In genomic region chr17:73007447-73007846, GRCh38 we compare ENCODE assay signal across 18 cellular contexts.
DNase-seq lines count a peak whose midpoint lies in the region; ATAC-seq and TF ChIP-seq lines count a peak whose summit lies in the region.
"Had no signal": no experiment of that assay in that cellular context is flagged by ENCODE, and none has a peak within 500 bp of the region (broad histone marks: within the 10 kb centered on the region; RNA-seq: fewer than 3 reads in every experiment).

No MANE protein-coding gene starts in this region.

- no peak for TF ChIP-seq EP300 in transverse colon (IDR thresholded peaks at IDR 0.05; ENCODE audit: low read depth)

- H3K4me3 ChIP-seq in heart left ventricle (no peak overlapping the region), left ventricle myocardium inferior (no peak overlapping the region), body of pancreas (no peak overlapping the region), transverse colon (no peak overlapping the region), adrenal gland (no peak overlapping the region)
- H3K4me3 ChIP-seq: prostate gland had no signal

- TF ChIP-seq POLR2A in heart left ventricle (IDR thresholded peaks at IDR 0.05) (no peak), body of pancreas (IDR thresholded peaks at IDR 0.05) (no peak), transverse colon (IDR thresholded peaks at IDR 0.05) (no peak), adrenal gland (IDR thresholded peaks at IDR 0.05) (no peak)

- H3K4me1 ChIP-seq in heart left ventricle (peaks cover 0 to 7% (median 0%) of the 10 kb centered on the region in 12 donors), left ventricle myocardium inferior (no peaks in the 10 kb centered on the region), body of pancreas (peaks cover 6% of the 10 kb centered on the region), transverse colon (peaks cover 0 to 6% (median 2%) of the 10 kb centered on the region in 4 donors), adrenal gland (replicated peaks in 1 of 2) (no peaks in the 10 kb centered on the region)
- H3K4me1 ChIP-seq: prostate gland had no signal

- DNase-seq in heart left ventricle (peak in 1 of 5 donors; percentile 38), left ventricle myocardium inferior (no peak), body of pancreas (peak; percentile 38 to 75 (median 53)), left colon (peak; percentile 32 to 34), transverse colon (peak; percentile 23), adrenal gland (no peak), NCI-H1092 (lab: John Stamatoyannopoulos, UW) (no peak), NCI-H146 treated with DMSO at 0.1 percent for 48 hours (lab: John Stamatoyannopoulos, UW; ENCODE audit: unreplicated experiment) (no peak)
- DNase-seq: ACHN; activated CD4-positive, alpha-beta T cell treated with anti-CD3 and anti-CD28 coated beads, Interleukin-2, amount 10 ng/mL, durations not matched to agents 7 days and 5 days; activated naive CD8-positive, alpha-beta T cell treated with anti-CD3 and anti-CD28 coated beads for 36 hours; caudate nucleus; endodermal cell; foreskin melanocyte; GOT3; NCI-H1694; NCI-H510A had no signal

- WGBS in heart left ventricle, 4 donors = 69 to 75% (median 72%) methylated on average over 8 of the region's 8 CpGs
- WGBS in body of pancreas, 2 donors = 48 to 60% methylated on average over 8 of the region's 8 CpGs
- WGBS in transverse colon (ENCODE audit: low coverage in 1 of 2), 2 donors = 41 to 60% methylated on average over 7 to 8 of the region's 8 CpGs
- WGBS in adrenal gland, 4 donors = 77 to 87% (median 81%) methylated on average over 8 of the region's 8 CpGs

- ATAC-seq in heart left ventricle (peak; percentile 44 to 66 (median 64)), body of pancreas (peak; percentile 71), left colon (peak; percentile 78)

- H3K9me3 ChIP-seq in heart left ventricle = no peaks in the 10 kb centered on the region
- H3K9me3 ChIP-seq in left ventricle myocardium inferior (replicated peaks) = no peaks in the 10 kb centered on the region
- H3K9me3 ChIP-seq in body of pancreas = no peaks in the 10 kb centered on the region
- no peaks in the 10 kb centered on the region for H3K9me3 ChIP-seq in transverse colon
- no peaks in the 10 kb centered on the region for H3K9me3 ChIP-seq in adrenal gland (replicated peaks in 1 of 3)
- H3K9me3 ChIP-seq: prostate gland had no signal

- TF ChIP-seq CTCF in heart left ventricle (IDR thresholded peaks at IDR 0.05) (no peak), left ventricle myocardium inferior (IDR thresholded peaks at IDR 0.05; ENCODE audit: borderline replicate concordance) (no peak), body of pancreas (IDR thresholded peaks at IDR 0.05) (no peak), transverse colon (IDR thresholded peaks at IDR 0.05) (no peak), adrenal gland (IDR thresholded peaks at IDR 0.05) (no peak)

- H3K27me3 ChIP-seq in heart left ventricle = no peaks in the 10 kb centered on the region
- H3K27me3 ChIP-seq in left ventricle myocardium inferior (ENCODE audit: low read depth) = no peaks in the 10 kb centered on the region
- H3K27me3 ChIP-seq in body of pancreas = no peaks in the 10 kb centered on the region
- no peaks in the 10 kb centered on the region for H3K27me3 ChIP-seq in transverse colon
- no peaks in the 10 kb centered on the region for H3K27me3 ChIP-seq in adrenal gland

- H3K36me3 ChIP-seq in heart left ventricle (no peaks in the 10 kb centered on the region), left ventricle myocardium inferior (no peaks in the 10 kb centered on the region), body of pancreas (replicated peaks in 1 of 2; ENCODE audit: insufficient read depth in 1 of 2, low read depth in 2 of 2) (no peaks in the 10 kb centered on the region), transverse colon (no peaks in the 10 kb centered on the region), adrenal gland (replicated peaks in 1 of 2) (no peaks in the 10 kb centered on the region)
- H3K36me3 ChIP-seq: prostate gland had no signal

- H3K27ac ChIP-seq in heart left ventricle (no peak overlapping the region), left ventricle myocardium inferior (replicated peaks) (no peak overlapping the region), body of pancreas (peak overlapping the region in 2 of 4 donors; percentile 15 to 32), transverse colon (no peak overlapping the region), adrenal gland (no peak overlapping the region)
- H3K27ac ChIP-seq: prostate gland had no signal

- intact Hi-C loops in heart left ventricle (cut with DNase I) (no loop called here), left ventricle myocardium inferior (cut with micrococcal nuclease) (no loop called here), body of pancreas (cut with DNase I) (no loop called here), left colon (cut with DNase I, micrococcal nuclease) (no loop called here), transverse colon (cut with DNase I; ENCODE audit: low total_unique reads) (no loop called here), adrenal gland (cut with DNase I) (no loop called here)

- in situ Hi-C loops in transverse colon (cut with MboI; ENCODE audit: low pct_ligation_motif_present in 1 of 4, low pct_unique_long_range_greater_than_20kb in 1 of 4, low sequenced_read_pairs in 3 of 4) = no loop called here

Comparison
In these comparisons a context has a peak if more than half of its experiments do, and no peak if none do; other contexts are left out.
1. DNase-seq: peak in body of pancreas (4 of 4), left colon (2 of 2) and transverse colon (single experiment); none in left ventricle myocardium inferior (single experiment), adrenal gland (0 of 7), NCI-H1092 (single experiment) and NCI-H146 treated with DMSO at 0.1 percent for 48 hours (single experiment).
2. Peak in every context shown above with its lines, with median percentiles within 50 percentile points of each other: ATAC-seq.